16 cellular contexts compared by ENCODE assay signal in the genomic region with DNA sequence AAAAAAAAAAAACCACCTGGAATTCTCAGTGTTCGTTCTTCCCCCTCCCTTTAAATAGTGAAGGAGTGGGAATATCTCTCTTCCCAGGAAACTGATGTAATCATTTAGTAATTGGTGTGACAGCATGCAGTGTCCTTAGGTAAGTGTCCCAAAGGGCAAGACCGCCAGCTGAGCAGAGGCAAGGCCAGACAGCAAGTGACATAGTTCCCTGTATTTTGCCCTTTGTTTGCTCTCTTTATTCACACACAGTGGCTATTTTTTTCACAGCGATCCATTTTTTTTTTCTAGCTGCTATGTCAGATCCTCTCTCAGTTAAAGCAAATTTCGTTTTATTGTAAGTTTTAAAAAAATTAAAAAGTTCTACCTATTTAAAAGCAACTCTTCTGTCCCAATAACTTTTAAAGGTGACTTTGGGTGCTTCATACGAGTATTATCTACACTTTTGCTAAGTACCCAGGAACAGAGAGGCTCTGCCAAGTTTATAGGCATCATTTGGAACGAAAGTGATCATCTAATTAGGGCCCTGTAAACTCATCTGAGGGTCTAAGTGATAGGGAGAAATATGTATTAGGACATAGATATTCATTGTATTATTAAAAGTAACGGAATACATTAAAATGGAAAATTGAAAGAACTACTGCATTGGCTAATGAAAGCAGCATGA.
DNase-seq lines count a peak whose midpoint lies in the region; ATAC-seq and TF ChIP-seq lines count a peak whose summit lies in the region.
"Had no signal": no experiment of that assay in that cellular context is flagged by ENCODE, and none has a peak within 500 bp of the region (broad histone marks: within the 10 kb centered on the region; RNA-seq: fewer than 3 reads in every experiment).

No MANE protein-coding gene starts in this region.

- 59 to 60% methylated on average over 7 of the region's 7 CpGs for WGBS in transverse colon (ENCODE audit: low coverage in 1 of 2), 2 donors

- peak overlapping the region; percentile 92 for H3K27ac ChIP-seq in SK-N-MC
- H3K27ac ChIP-seq in transverse colon = peak overlapping the region in 3 of 4 donors; percentile 13 to 36 (median 28)
- H3K27ac ChIP-seq: ascending aorta, neutrophil, skin epidermis, vagina had no signal

- TF ChIP-seq CTCF in transverse colon (IDR thresholded peaks at IDR 0.05) = no peak

- H3K9ac ChIP-seq in SK-N-MC (ENCODE audit: insufficient read length) = peak overlapping the region; percentile 43

- TF ChIP-seq POLR2A in transverse colon (IDR thresholded peaks at IDR 0.05) = no peak

- DNase-seq in SHP77 (lab: John Stamatoyannopoulos, UW) (peak; percentile 4 to 7), SHP77 treated with DMSO at 0.1 percent for 48 hours (lab: John Stamatoyannopoulos, UW) (no peak), SK-N-MC (ENCODE audit: low read depth, low spot score) (no peak), iPS-NIHi7 (ENCODE audit: extremely low spot score) (peak; percentile 34), transverse colon (no peak), NCI-H1105 treated with DMSO at 0.1 percent for 48 hours (lab: John Stamatoyannopoulos, UW) (no peak), activated gamma-delta T cell (lab: John Stamatoyannopoulos, UW) (no peak)
- DNase-seq: CD4-positive, alpha-beta memory T cell; cortex of kidney; NCI-H1436 treated with DMSO at 0.1 percent for 48 hours; stimulated activated naive CD8-positive, alpha-beta T cell treated with anti-CD3 and anti-CD28 coated beads, Interleukin-15, amount 100 ng/mL, for 72 hours had no signal

- no peak for TF ChIP-seq EP300 in transverse colon (IDR thresholded peaks at IDR 0.05; ENCODE audit: low read depth)

- no peaks in the 10 kb centered on the region for H3K27me3 ChIP-seq in transverse colon
- H3K27me3 ChIP-seq: ascending aorta, neutrophil, vagina had no signal

- in situ Hi-C loops in transverse colon (cut with MboI; ENCODE audit: low pct_ligation_motif_present in 1 of 4, low pct_unique_long_range_greater_than_20kb in 1 of 4, low sequenced_read_pairs in 3 of 4) = no loop called here

- H3K4me1 ChIP-seq in transverse colon = peaks cover 0 to 22% (median 4%) of the 10 kb centered on the region in 4 donors
- H3K4me1 ChIP-seq: vagina had no signal

- no peak for ATAC-seq in HG03280 (IDR thresholded peaks at IDR 0.05; ENCODE audit: unreplicated experiment)
- ATAC-seq: stimulated activated naive CD8-positive, alpha-beta T cell treated with anti-CD3 and anti-CD28 coated beads, Interleukin-15, amount 100 ng/mL, for 72 hours had no signal

- H3K4me3 ChIP-seq in SK-N-MC (peak overlapping the region; percentile 61), transverse colon (no peak overlapping the region)
- H3K4me3 ChIP-seq: ascending aorta, skin epidermis, vagina had no signal

- H3K36me3 ChIP-seq in SK-N-MC (ENCODE audit: insufficient read depth, low read length) (no peaks in the 10 kb centered on the region), transverse colon (no peaks in the 10 kb centered on the region)
- H3K36me3 ChIP-seq: ascending aorta, neutrophil, vagina had no signal

- intact Hi-C loops in transverse colon (cut with DNase I; ENCODE audit: low total_unique reads) = no loop called here

- H3K9me3 ChIP-seq in SK-N-MC (ENCODE audit: low read depth, low read length) (no peaks in the 10 kb centered on the region), transverse colon (no peaks in the 10 kb centered on the region)
- H3K9me3 ChIP-seq: ascending aorta, neutrophil, vagina had no signal

Comparison
In these comparisons a context has a peak if more than half of its experiments do, and no peak if none do; other contexts are left out.
1. DNase-seq: peak in SHP77 (2 of 2) and iPS-NIHi7 (single experiment); none in SHP77 treated with DMSO at 0.1 percent for 48 hours (single experiment), SK-N-MC (single experiment), transverse colon (single experiment), NCI-H1105 treated with DMSO at 0.1 percent for 48 hours (single experiment) and activated gamma-delta T cell (single experiment).